ENCODE assay signal across 31 cellular contexts in the genomic region with DNA sequence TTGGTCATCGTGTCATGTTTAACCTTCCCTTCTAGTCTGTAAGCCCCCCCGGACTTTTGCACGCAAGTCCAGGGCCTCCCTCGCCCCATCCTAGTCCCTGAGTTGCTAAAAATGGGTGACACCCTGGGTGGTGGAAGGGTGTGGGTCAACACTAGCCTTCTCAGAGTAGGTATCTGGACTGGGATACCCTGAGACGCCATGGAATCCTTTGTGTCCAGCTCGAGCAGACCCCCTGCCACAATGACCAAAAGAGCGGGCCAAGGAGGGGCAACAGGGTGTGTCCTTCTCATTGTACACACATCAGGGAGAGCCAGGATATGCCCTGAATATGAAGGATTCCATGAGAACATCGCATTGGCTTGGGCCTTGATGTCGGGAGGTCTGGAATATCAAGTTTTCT.
"Had no signal": no experiment of that assay in that cellular context is flagged by ENCODE, and none has a peak within 500 bp of the region (broad histone marks: within the 10 kb centered on the region; RNA-seq: fewer than 3 reads in every experiment).

No MANE protein-coding gene starts in this region.

- H3K36me3 ChIP-seq: adrenal gland, brain microvascular endothelial cell, breast epithelium had no signal

- ATAC-seq: activated CD8-positive, alpha-beta T cell treated with anti-CD3 and anti-CD28 coated beads for 36 hours; activated naive CD4-positive, alpha-beta T cell treated with anti-CD3 and anti-CD28 coated beads, Interleukin-2, amount 50 U/mL, for 72 hours; activated T-cell treated with anti-CD3 and anti-CD28 coated beads, Interleukin-2, amount 50 U/mL, for 4 hours; activated T-cell treated with anti-CD3 and anti-CD28 coated beads, Interleukin-2, amount 50 U/mL, for 72 hours; activated T-helper 17 cell treated with anti-CD3 and anti-CD28 coated beads, Interleukin-2, amount 50 U/mL, for 72 hours; body of pancreas had no signal

- H3K4me3 ChIP-seq: adrenal gland, body of pancreas, breast epithelium had no signal

- H3K4me1 ChIP-seq: adrenal gland, body of pancreas, breast epithelium had no signal

- H3K27ac ChIP-seq: adrenal gland, body of pancreas, brain microvascular endothelial cell, breast epithelium, VCaP had no signal

- DNase-seq: activated B cell treated with CpG ODN at 0.5 μM for 24 hours; activated CD4-positive, alpha-beta memory T cell treated with anti-CD3 and anti-CD28 coated beads for 36 hours; activated CD4-positive, alpha-beta T cell treated with anti-CD3 and anti-CD28 coated beads for 4 hours; activated CD4-positive, alpha-beta T cell treated with anti-CD3 and anti-CD28 coated beads, Interleukin-2, amount 10 ng/mL, durations not matched to agents 24 days and 14 days; activated CD4-positive, alpha-beta T cell treated with anti-CD3 and anti-CD28 coated beads, Interleukin-2, amount 50 U/mL, for 1 hour; activated CD4-positive, alpha-beta T cell treated with anti-CD3 and anti-CD28 coated beads, Interleukin-2, amount 50 U/mL, for 4 hours; activated CD4-positive, CD25-positive, alpha-beta regulatory T cell treated with anti-CD3 and anti-CD28 coated beads, Interleukin-2, amount 50 U/mL, for 72 hours; activated CD8-positive, alpha-beta memory T cell treated with anti-CD3 and anti-CD28 coated beads, Interleukin-2, amount 50 U/mL, for 4 hours; activated CD8-positive, alpha-beta T cell treated with anti-CD3 and anti-CD28 coated beads for 36 hours; activated effector memory CD4-positive, alpha-beta T cell treated with anti-CD3 and anti-CD28 coated beads, Interleukin-2, amount 50 U/mL, for 16 hours; activated gamma-delta T cell treated with Interleukin-2 at 50 U/mL for 16 hours; activated naive CD4-positive, alpha-beta T cell; activated naive CD4-positive, alpha-beta T cell treated with anti-CD3 and anti-CD28 coated beads for 36 hours; activated naive CD4-positive, alpha-beta T cell treated with anti-CD3 and anti-CD28 coated beads, Interleukin-2, amount 50 U/mL, for 16 hours; activated naive CD8-positive, alpha-beta T cell treated with anti-CD3 and anti-CD28 coated beads for 36 hours; activated T-cell treated with anti-CD3 and anti-CD28 coated beads for 4 hours; activated T-cell treated with anti-CD3 and anti-CD28 coated beads, Interleukin-2, amount 50 U/mL, for 1 hour; activated T-cell treated with anti-CD3 and anti-CD28 coated beads, Interleukin-2, amount 50 U/mL, for 4 hours; activated T-cell treated with anti-CD3 and anti-CD28 coated beads, Interleukin-2, amount 50 U/mL, for 72 hours; adrenal gland; amniotic stem cell; body of pancreas; brain microvascular endothelial cell; central memory CD4-positive, alpha-beta T cell; T-helper 1 cell; T-helper 2 cell; T-helper 9 cell had no signal

- H3K27me3 ChIP-seq: adrenal gland, body of pancreas, brain microvascular endothelial cell, breast epithelium had no signal

- H3K9me3 ChIP-seq: adrenal gland, body of pancreas, breast epithelium had no signal
